In genomic region chr11:75337195-75337654, GRCh38 we compare ENCODE assay signal across 1 cellular context.
TF ChIP-seq lines count a peak whose summit lies in the region.

No MANE protein-coding gene starts in this region.

TF ChIP-seq in K562, 482 proteins besides CTCF, POLR2A, EP300 and RAD21 (continued from another document and continues in another):
- TF ChIP-seq HES1 (IDR thresholded peaks at IDR 0.05; ENCODE audit: low read depth) (no peak), NR4A1 (CRISPR knock-in tag; IDR thresholded peaks at IDR 0.05) (no peak), NR4A1 (tag; IDR thresholded peaks at IDR 0.05) (0 out of 2 replicates have a peak, but pooled peaks have one; percentile 33), ZNF740 (CRISPR knock-in tag; IDR thresholded peaks at IDR 0.05) (no peak), ZNF740 (tag; IDR thresholded peaks at IDR 0.05) (peak in 1 of 2 experiments; percentile 58; a peak in 1 of 4 replicates), SOX6 (IDR thresholded peaks at IDR 0.05) (0 out of 2 replicates have a peak, but pooled peaks have one; percentile 49), C11orf30 (IDR thresholded peaks at IDR 0.05; ENCODE audit: low read depth) (peak; percentile 90), THRA (IDR thresholded peaks at IDR 0.05) (no peak), CBFA2T3 (IDR thresholded peaks at IDR 0.05) (peak; percentile 15; the same call in 1 of the 2 replicates), SMAD4 (CRISPR knock-in tag; conservative IDR thresholded peaks at IDR 0.05) (peak; percentile 65), TEAD4 (IDR thresholded peaks at IDR 0.05; ENCODE audit: low read length) (peak; percentile 18; the same call in 1 of the 2 replicates), TEAD4 (CRISPR knock-in tag; IDR thresholded peaks at IDR 0.05; ENCODE audit: borderline replicate concordance) (no peak), EP400 (IDR thresholded peaks at IDR 0.05) (0 out of 2 replicates have a peak, but pooled peaks have one; percentile 22), SMARCE1 (IDR thresholded peaks at IDR 0.05) (peak; percentile 80), MAFK (IDR thresholded peaks at IDR 0.05; ENCODE audit: low read length) (peak; percentile 77), BCL6 (CRISPR knock-in tag; IDR thresholded peaks at IDR 0.05) (0 out of 2 replicates have a peak, but pooled peaks have one; percentile 4), VEZF1 (CRISPR knock-in tag; IDR thresholded peaks at IDR 0.05) (peak; percentile 35), ZNF592 (IDR thresholded peaks at IDR 0.05) (peak; percentile 94), ZFP36 (IDR thresholded peaks at IDR 0.05; ENCODE audit: low read depth, low read length, partially characterized antibody) (peak; percentile 34), MCM7 (IDR thresholded peaks at IDR 0.05) (no peak), CHCHD3 (CRISPR knock-in tag; IDR thresholded peaks at IDR 0.05) (no peak), HSF4 (CRISPR knock-in tag; IDR thresholded peaks at IDR 0.05; ENCODE audit: borderline replicate concordance) (0 out of 2 replicates have a peak, but pooled peaks have one; percentile 23), DEAF1 (CRISPR knock-in tag; IDR thresholded peaks at IDR 0.05) (no peak), KDM4B (IDR thresholded peaks at IDR 0.05; ENCODE audit: borderline replicate concordance in 2 of 2, low read depth in 1 of 2) (no peak), MAFF (IDR thresholded peaks at IDR 0.05; ENCODE audit: low read length) (peak; percentile 82), MEF2A (IDR thresholded peaks at IDR 0.05; ENCODE audit: control insufficient read depth, low read depth, low read length) (no peak), NBN (IDR thresholded peaks at IDR 0.05; ENCODE audit: low read depth) (0 out of 2 replicates have a peak, but pooled peaks have one; percentile 26), POLR2G (IDR thresholded peaks at IDR 0.05; ENCODE audit: low read depth, low read length) (no peak), BACH1 (tag; IDR thresholded peaks at IDR 0.05) (0 out of 2 replicates have a peak, but pooled peaks have one; percentile 33), GABPA (tag; conservative IDR thresholded peaks at IDR 0.05; ENCODE audit: low read depth) (0 out of 2 replicates have a peak, but pooled peaks have one; percentile 49), ETV1 (tag; conservative IDR thresholded peaks at IDR 0.05; ENCODE audit: low read depth) (peak; percentile 56; the same call in 1 of the 2 replicates), CHAMP1 (IDR thresholded peaks at IDR 0.05) (no peak), DPF2 (IDR thresholded peaks at IDR 0.05) (peak; percentile 89), ATF3 (IDR thresholded peaks at IDR 0.05) (no peak), ATF3 (CRISPR knock-in tag; conservative IDR thresholded peaks at IDR 0.05) (peak; percentile 4; the same call in 1 of the 2 replicates), ARNT (IDR thresholded peaks at IDR 0.05) (peak in 1 of 2 experiments; percentile 38; a peak in 1 of 4 replicates), JUND (IDR thresholded peaks at IDR 0.05; ENCODE audit: borderline replicate concordance, low read depth, low read length) (peak; percentile 48; the same call in 1 of the 2 replicates), JUND (tag; IDR thresholded peaks at IDR 0.05; ENCODE audit: borderline replicate concordance, low read depth, low read length) (no peak; the same call in 2 of the 3 replicates), FOSL1 (tag; conservative IDR thresholded peaks at IDR 0.05) (peak; percentile 72), YY1 (IDR thresholded peaks at IDR 0.05; ENCODE audit: borderline replicate concordance in 1 of 3, control insufficient read depth in 1 of 3, extremely low read depth in 1 of 3, insufficient read depth in 3 of 3, insufficient read length in 1 of 3, insufficient replicate concordance in 2 of 3, low read depth in 1 of 3, low read length in 2 of 3) (no peak), ATF7 (IDR thresholded peaks at IDR 0.05) (0 out of 2 replicates have a peak, but pooled peaks have one; percentile 32), ZZZ3 (IDR thresholded peaks at IDR 0.05) (no peak), DDX20 (tag; IDR thresholded peaks at IDR 0.05; ENCODE audit: low read depth) (no peak), GABPB1 (CRISPR knock-in tag; IDR thresholded peaks at IDR 0.05) (no peak), ZNF184 (CRISPR knock-in tag; IDR thresholded peaks at IDR 0.05) (no peak), MAX (CRISPR knock-in tag; IDR thresholded peaks at IDR 0.05) (peak; percentile 33; the same call in 1 of the 2 replicates), CXXC5 (CRISPR knock-in tag; IDR thresholded peaks at IDR 0.05) (peak; percentile 63)
